In the genomic region with DNA sequence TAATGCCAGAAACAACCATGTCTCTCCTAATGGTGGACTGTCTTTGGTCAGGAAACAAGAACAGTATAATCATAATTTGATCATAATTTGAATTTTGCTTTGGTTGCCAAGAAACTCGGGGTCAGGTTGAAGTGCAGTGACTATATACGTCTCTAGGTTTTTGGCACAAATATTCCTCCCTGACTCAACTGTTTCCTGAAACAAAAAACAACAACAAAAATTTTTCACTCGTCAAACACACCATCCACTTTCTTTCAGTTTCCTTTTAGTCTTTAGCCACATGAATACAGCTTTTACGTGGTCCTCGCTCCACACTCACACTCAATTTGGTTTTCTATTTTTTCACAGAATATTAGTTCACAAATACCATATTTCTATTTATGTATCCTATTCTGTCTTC, we compare ENCODE assay signal across 32 cellular contexts. TPM values are rescaled to one million over a fixed set of nuclear protein-coding genes. Genes with fewer than 3 reads are reported as not detected.
DNase-seq lines count a peak whose midpoint lies in the region; ATAC-seq and TF ChIP-seq lines count a peak whose summit lies in the region.
"Had no signal": no experiment of that assay in that cellular context is flagged by ENCODE, and none has a peak within 500 bp of the region (broad histone marks: within the 10 kb centered on the region; RNA-seq: fewer than 3 reads in every experiment).

No MANE protein-coding gene starts in this region.

- WGBS in psoas muscle, 3 donors: 57 to 69% (median 62%) methylated on average over 5 of the region's 5 CpGs

- H3K4me3 Mint-ChIP-seq in neural progenitor cell: no peak overlapping the region
- H3K4me3 Mint-ChIP-seq in progenitor cell of endocrine pancreas (ENCODE audit: low read depth): no peak overlapping the region
- H3K4me3 Mint-ChIP-seq: activated CD4-positive, alpha-beta memory T cell treated with anti-CD3 and anti-CD28 coated beads, Interleukin-2, amount 10 ng/mL, durations not matched to agents 7 days and 5 days; natural killer cell; stimulated activated naive CD8-positive, alpha-beta T cell treated with anti-CD3 and anti-CD28 coated beads, Interleukin-15, Interleukin-2, amounts not matched to agents 100 ng/mL and 50 ng/mL, for 24 hours had no signal

- DNase-seq in AG04450 (ENCODE audit: low read depth, low spot score): no peak
- DNase-seq in fibroblast of the aortic adventitia (ENCODE audit: low read depth): no peak
- DNase-seq in psoas muscle: no peak
- no peak for DNase-seq in NCI-H82 (lab: John Stamatoyannopoulos, UW)
- DNase-seq in neural progenitor cell (ENCODE audit: low spot score): no peak
- no peak for DNase-seq in activated T-cell treated with anti-CD3 and anti-CD28 coated beads, Interleukin-2, amount 50 U/mL, for 1 hour
- DNase-seq in progenitor cell of endocrine pancreas (ENCODE audit: low spot score, unreplicated experiment): no peak
- DNase-seq: ACHN; activated CD4-positive, alpha-beta memory T cell treated with anti-CD3 and anti-CD28 coated beads, Interleukin-2, amount 10 ng/mL, durations not matched to agents 7 days and 5 days; activated CD4-positive, CD25-positive, alpha-beta regulatory T cell; activated effector memory CD4-positive, alpha-beta T cell treated with anti-CD3 and anti-CD28 coated beads, Interleukin-2, amount 50 U/mL, for 16 hours; activated T-cell treated with anti-CD3 and anti-CD28 coated beads for 4 hours; colonic mucosa; COR-L47; effector memory CD8-positive, alpha-beta T cell; GDM1; GOT3; KBM-7; left colon; MG63; natural killer cell; NCI-H1417; right lobe of liver; stimulated activated CD4-positive, alpha-beta T cell treated with anti-CD3 and anti-CD28 coated beads, Interleukin-15, amount 100 ng/mL, for 24 hours; T1000 had no signal

- TF ChIP-seq CTCF in AG04450 (IDR thresholded peaks at IDR 0.05; ENCODE audit: low read depth, low read length) (no peak), WI38 (IDR thresholded peaks at IDR 0.05; ENCODE audit: low read depth, low read length) (no peak), fibroblast of the aortic adventitia (IDR thresholded peaks at IDR 0.05; ENCODE audit: insufficient read depth, low read length) (no peak), psoas muscle (IDR thresholded peaks at IDR 0.05) (no peak), neural progenitor cell (IDR thresholded peaks at IDR 0.05) (no peak), progenitor cell of endocrine pancreas (IDR thresholded peaks at IDR 0.05; ENCODE audit: unreplicated experiment) (no peak)

- H3K9me3 ChIP-seq in AG04450 (ENCODE audit: control insufficient read depth, insufficient read depth, low read length) (peaks cover 10% of the 10 kb centered on the region), psoas muscle (no peaks in the 10 kb centered on the region), neural progenitor cell (ENCODE audit: low read depth) (no peaks in the 10 kb centered on the region)
- H3K9me3 ChIP-seq: colonic mucosa, MG63, ovary, right lobe of liver had no signal

- no peaks in the 10 kb centered on the region for H3K4me1 ChIP-seq in psoas muscle
- peaks cover 15% of the 10 kb centered on the region for H3K4me1 ChIP-seq in neural progenitor cell
- H3K4me1 ChIP-seq: colonic mucosa, right lobe of liver had no signal

- H3K4me2 ChIP-seq in neural progenitor cell: no peak overlapping the region
- H3K4me2 ChIP-seq: BLaER1 had no signal

- H3K27me3 Mint-ChIP-seq in neural progenitor cell (ENCODE audit: insufficient read depth, low read depth): peaks cover 43% of the 10 kb centered on the region
- peaks cover 2% of the 10 kb centered on the region for H3K27me3 Mint-ChIP-seq in progenitor cell of endocrine pancreas
- H3K27me3 Mint-ChIP-seq: type B pancreatic cell had no signal

- H3K27me3 ChIP-seq in AG04450 (ENCODE audit: control insufficient read depth, insufficient read depth, low read length) (no peaks in the 10 kb centered on the region), psoas muscle (ENCODE audit: insufficient read depth in 3 of 3, low read length in 2 of 3) (peaks cover 0 to 34% (median 3%) of the 10 kb centered on the region in 3 donors), neural progenitor cell (no peaks in the 10 kb centered on the region)
- H3K27me3 ChIP-seq: BLaER1, MG63, ovary, right lobe of liver had no signal

- H3K27ac ChIP-seq in AG04450 (ENCODE audit: low read depth, low read length): no peak overlapping the region
- peak overlapping the region; percentile 9 for H3K27ac ChIP-seq in psoas muscle
- no peak overlapping the region for H3K27ac ChIP-seq in neural progenitor cell
- H3K27ac ChIP-seq: BLaER1, colonic mucosa, right lobe of liver had no signal

- intact Hi-C loops in psoas muscle (cut with DNase I): no loop called here

- no peak overlapping the region for H3K9ac ChIP-seq in neural progenitor cell
- H3K9ac ChIP-seq: BLaER1 had no signal

- H3K79me2 ChIP-seq in neural progenitor cell (ENCODE audit: low read depth): no peaks in the 10 kb centered on the region

- H3K4me3 ChIP-seq in AG04450 (ENCODE audit: low read depth, low read length) (peak overlapping the region; percentile 17; the same call in 1 of the 2 replicates), WI38 (ENCODE audit: low read depth, low read length) (peak overlapping the region; percentile 30), fibroblast of the aortic adventitia (ENCODE audit: low read depth, low read length) (peak overlapping the region; percentile 19), psoas muscle (no peak overlapping the region), neural progenitor cell (no peak overlapping the region)
- H3K4me3 ChIP-seq: BLaER1, colonic mucosa, MG63, ovary, right lobe of liver had no signal

- H3K27ac Mint-ChIP-seq in neural progenitor cell (no peak overlapping the region), progenitor cell of endocrine pancreas (no peak overlapping the region)
- H3K27ac Mint-ChIP-seq: activated CD4-positive, alpha-beta memory T cell treated with anti-CD3 and anti-CD28 coated beads, Interleukin-2, amount 10 ng/mL, durations not matched to agents 7 days and 5 days; natural killer cell; stimulated activated naive CD8-positive, alpha-beta T cell treated with anti-CD3 and anti-CD28 coated beads, Interleukin-15, Interleukin-2, amounts not matched to agents 100 ng/mL and 50 ng/mL, for 24 hours; type B pancreatic cell had no signal

- H4K20me1 ChIP-seq in neural progenitor cell (ENCODE audit: low read depth): no peaks in the 10 kb centered on the region
- H4K20me1 ChIP-seq: BLaER1 had no signal

- H3K4me1 Mint-ChIP-seq in neural progenitor cell (peaks cover 67% of the 10 kb centered on the region), progenitor cell of endocrine pancreas (ENCODE audit: low read depth) (peaks cover 10% of the 10 kb centered on the region)

- H3F3A ChIP-seq in neural progenitor cell (ENCODE audit: low read depth): peaks cover 22% of the 10 kb centered on the region

- H2AFZ ChIP-seq in neural progenitor cell (replicated peaks): no peak overlapping the region

- no peaks in the 10 kb centered on the region for H3K36me3 Mint-ChIP-seq in neural progenitor cell
- H3K36me3 Mint-ChIP-seq in progenitor cell of endocrine pancreas (ENCODE audit: insufficient read depth): peaks cover 3% of the 10 kb centered on the region
- H3K36me3 Mint-ChIP-seq: natural killer cell, type B pancreatic cell had no signal

- no peak for ATAC-seq in psoas muscle
- ATAC-seq: effector memory CD8-positive, alpha-beta T cell; esophagus mucosa; left colon; natural killer cell had no signal

- H3K9me3 Mint-ChIP-seq in neural progenitor cell (peaks cover 12% of the 10 kb centered on the region), progenitor cell of endocrine pancreas (ENCODE audit: low read depth) (peaks cover 6% of the 10 kb centered on the region)
- H3K9me3 Mint-ChIP-seq: activated CD4-positive, alpha-beta memory T cell treated with anti-CD3 and anti-CD28 coated beads, Interleukin-2, amount 10 ng/mL, durations not matched to agents 7 days and 5 days; effector memory CD8-positive, alpha-beta T cell; natural killer cell; stimulated activated naive CD8-positive, alpha-beta T cell treated with anti-CD3 and anti-CD28 coated beads, Interleukin-15, Interleukin-2, amounts not matched to agents 100 ng/mL and 50 ng/mL, for 24 hours; type B pancreatic cell had no signal

- CTCF ChIA-PET in AG04450 (lab: Charles Lee): interaction anchor here (1.2 kb wide), 1 partner anchor 56 kb away, joined by 4 read pairs; no protein-coding TSS in a partner anchor

- H3K36me3 ChIP-seq in psoas muscle (ENCODE audit: insufficient read depth in 1 of 2, low read depth in 1 of 2) (no peaks in the 10 kb centered on the region), neural progenitor cell (no peaks in the 10 kb centered on the region)
- H3K36me3 ChIP-seq: BLaER1, colonic mucosa, MG63, ovary, right lobe of liver had no signal

- POLR2A ChIA-PET in AG04450 (lab: Yijun Ruan, JAX): interaction anchor here (0.5 to 1.6 kb wide), 5 partner anchors 19 to 59 kb away, joined by 3 to 8 read pairs (median 3); no protein-coding TSS in a partner anchor

RNA-seq across cellular contexts. Expression of gene FBLN1, which starts 5.4 kb away (rescaled TPM):
- polyA plus RNA-seq in AG04450 (2011; rRNA removed): 241 and 314 TPM in 2 replicates
- polyA minus RNA-seq in AG04450 (2011; rRNA and poly(A)+ RNA removed): 112 and 137 TPM in 2 replicates
- 335 and 561 TPM in 2 replicates for total RNA-seq in fibroblast of the aortic adventitia (ENCODE audit: low replicate concordance)
- total RNA-seq in psoas muscle: 10 to 100 TPM; 19.3 to 95.7 (median 29.3) TPM
- 10 to 100 TPM; 10.5 to 14.0 (median 12.0) TPM for polyA plus RNA-seq in psoas muscle
- 84.3 and 163 TPM in 2 replicates for total RNA-seq in neural progenitor cell (ENCODE audit: low replicate concordance)
- 257 and 258 TPM in 2 replicates for total RNA-seq in progenitor cell of endocrine pancreas
- total RNA-seq: activated CD4-positive, alpha-beta memory T cell treated with anti-CD3 and anti-CD28 coated beads, Interleukin-2, amount 10 ng/mL, durations not matched to agents 7 days and 5 days; OCI-LY7 had no signal

Comparison
In these comparisons a context has a peak if more than half of its experiments do, and no peak if none do; other contexts are left out.
1. H3K4me3 ChIP-seq: peak in AG04450 (single experiment), WI38 (single experiment) and fibroblast of the aortic adventitia (single experiment); none in psoas muscle (single experiment) and neural progenitor cell (single experiment).